ENCODE assay signal across 8 cellular contexts in genomic region chr19:58519087-58519354, GRCh38. TPM values are rescaled to one million over a fixed set of nuclear protein-coding genes. Genes with fewer than 3 reads are reported as not detected.
DNase-seq lines count a peak whose midpoint lies in the region; ATAC-seq and TF ChIP-seq lines count a peak whose summit lies in the region.

No MANE protein-coding gene starts in this region.

- peaks cover 30% of the 10 kb centered on the region for H3K4me1 Mint-ChIP-seq in osteocyte (ENCODE audit: unreplicated experiment)

- H3K4me3 ChIP-seq in AG04450 (ENCODE audit: low read depth, low read length) = peak overlapping the region; percentile 89
- H3K4me3 ChIP-seq in adipocyte (ENCODE audit: low read length) = peak overlapping the region; percentile 91

- H3K36me3 ChIP-seq in adipocyte (ENCODE audit: control insufficient read depth, insufficient read depth, low read length, severe bottlenecking) = peaks cover 9% of the 10 kb centered on the region

- TF ChIP-seq CTCF in AG04450 (IDR thresholded peaks at IDR 0.05; ENCODE audit: low read depth, low read length) (peak; percentile 85), osteocyte (IDR thresholded peaks at IDR 0.05) (peak; percentile 57)

- H3K36me3 Mint-ChIP-seq in osteocyte (ENCODE audit: unreplicated experiment) = peaks cover 10% of the 10 kb centered on the region

- peak overlapping the region; percentile 93 for H3K27ac ChIP-seq in AG04450 (ENCODE audit: low read depth, low read length)

- peak overlapping the region; percentile 97 for H3K4me3 Mint-ChIP-seq in osteocyte (ENCODE audit: unreplicated experiment)

- H3K9me3 ChIP-seq in AG04450 (ENCODE audit: control insufficient read depth, insufficient read depth, low read length) = no peaks in the 10 kb centered on the region; the same call in 1 of the 2 replicates
- H3K9me3 ChIP-seq in adipocyte (ENCODE audit: control insufficient read depth, low read length) = no peaks in the 10 kb centered on the region

- POLR2A ChIA-PET in AG04450 (lab: Yijun Ruan, JAX) = interaction anchor here (0.7 to 3.9 kb wide), 10 partner anchors 19 to 214 kb away, joined by 3 to 54 read pairs (median 7); partner anchors contain the start of genes CHMP2A, ERVK3-1, TRIM28 and UBE2M

- peak overlapping the region; percentile 99 for H3K9ac ChIP-seq in adipocyte (ENCODE audit: low read length)

- H3K27ac Mint-ChIP-seq in osteocyte (ENCODE audit: unreplicated experiment) = peak overlapping the region; percentile 98

- no peak for DNase-seq in AG04450 (ENCODE audit: low read depth, low spot score)
- peak; percentile 65 for DNase-seq in LoVo (ENCODE audit: low spot score)
- peak; percentile 22 for DNase-seq in SHP77 treated with DMSO at 0.1 percent for 48 hours (lab: John Stamatoyannopoulos, UW)
- DNase-seq in adipocyte (ENCODE audit: low read depth) = peak; percentile 92
- DNase-seq in Right ventricle myocardium superior = peak; percentile 74
- peak; percentile 89 for DNase-seq in osteocyte (ENCODE audit: extremely low spot score, unreplicated experiment)

- peak; percentile 13 for ATAC-seq in GM18861 (IDR thresholded peaks at IDR 0.05; ENCODE audit: unreplicated experiment)
- ATAC-seq in Right ventricle myocardium superior (ENCODE audit: poor library complexity) = peak; percentile 69
- ATAC-seq in GM18519 (IDR thresholded peaks at IDR 0.05; ENCODE audit: low FRiP score, unreplicated experiment) = no peak

- H3K4me1 ChIP-seq in adipocyte (ENCODE audit: control insufficient read depth, insufficient read depth, low read length) = peaks cover 35% of the 10 kb centered on the region

- H3K27me3 ChIP-seq in AG04450 (ENCODE audit: control insufficient read depth, insufficient read depth, low read length) (no peaks in the 10 kb centered on the region), adipocyte (replicated peaks; ENCODE audit: control insufficient read depth, insufficient read depth, low read length) (no peaks in the 10 kb centered on the region)

- intact Hi-C loops in Right ventricle myocardium superior (cut with DNase I) = no loop called here

- no peaks in the 10 kb centered on the region for H3K27me3 Mint-ChIP-seq in osteocyte (ENCODE audit: unreplicated experiment)

- CTCF ChIA-PET in AG04450 (lab: Charles Lee) = interaction anchor here (0.7 to 4.1 kb wide), 16 partner anchors 10 to 155 kb away, joined by 3 to 22 read pairs (median 6); partner anchors contain the start of genes CHMP2A, TRIM28 and UBE2M

- H3K9me3 Mint-ChIP-seq in osteocyte (ENCODE audit: unreplicated experiment) = no peaks in the 10 kb centered on the region

RNA-seq across cellular contexts. Expression of gene ZBTB45, which starts 0.6 kb away (rescaled TPM):
- polyA plus RNA-seq in AG04450 (2011; rRNA removed) = 4.2 and 6.8 TPM in 2 replicates
- 3.1 and 4.0 TPM in 2 replicates for polyA minus RNA-seq in AG04450 (2011; rRNA and poly(A)+ RNA removed)
- total RNA-seq in Right ventricle myocardium superior (7.9 TPM), osteocyte (16.7 and 17.2 TPM in 2 replicates)

RNA-seq across cellular contexts. Expression of gene SLC27A5, which starts 7.2 kb away (rescaled TPM):
- polyA plus RNA-seq in AG04450 (2011; rRNA removed) = 7.4 and 9.8 TPM in 2 replicates
- 4.7 and 8.0 TPM in 2 replicates for polyA minus RNA-seq in AG04450 (2011; rRNA and poly(A)+ RNA removed)
- total RNA-seq in Right ventricle myocardium superior = 3.8 TPM
- 7.5 and 8.8 TPM in 2 replicates for total RNA-seq in osteocyte

RNA-seq across cellular contexts. Expression of gene TRIM28, which starts 24.8 kb away (rescaled TPM):
- polyA plus RNA-seq in AG04450 (2011; rRNA removed) = 313 and 413 TPM in 2 replicates
- 910 and 1,220 TPM in 2 replicates for polyA minus RNA-seq in AG04450 (2011; rRNA and poly(A)+ RNA removed)
- total RNA-seq in Right ventricle myocardium superior (132 TPM), osteocyte (333 and 354 TPM in 2 replicates)

RNA-seq across cellular contexts. Expression of gene CHMP2A, which starts 35.9 kb away (rescaled TPM):
- polyA plus RNA-seq in AG04450 (2011; rRNA removed) = 173 and 181 TPM in 2 replicates
- polyA minus RNA-seq in AG04450 (2011; rRNA and poly(A)+ RNA removed) = 153 and 170 TPM in 2 replicates
- total RNA-seq in Right ventricle myocardium superior = 115 TPM
- 130 and 132 TPM in 2 replicates for total RNA-seq in osteocyte

RNA-seq across cellular contexts. Expression of gene UBE2M, which starts 39.4 kb away (rescaled TPM):
- polyA plus RNA-seq in AG04450 (2011; rRNA removed) = 82.5 and 85.1 TPM in 2 replicates
- 95.3 and 100 TPM in 2 replicates for polyA minus RNA-seq in AG04450 (2011; rRNA and poly(A)+ RNA removed)
- total RNA-seq in Right ventricle myocardium superior (116 TPM), osteocyte (76.2 and 78.3 TPM in 2 replicates)
